Comparison of ENCODE assay signal across 8 cellular contexts in genomic region chr22:37121887-37122591, GRCh38. TPM values are rescaled to one million over a fixed set of nuclear protein-coding genes. Genes with fewer than 3 reads are reported as not detected.
DNase-seq lines count a peak whose midpoint lies in the region; ATAC-seq lines count a peak whose summit lies in the region.

No MANE protein-coding gene starts in this region.

- H4K20me1 ChIP-seq in BLaER1 treated with 17β-estradiol and CSF1 and Interleukin-3, amounts not matched to agents 10 nM and 100 nM = no peaks in the 10 kb centered on the region; a peak in 1 of 22 replicates

- H3K36me3 ChIP-seq in BLaER1 treated with 17β-estradiol and CSF1 and Interleukin-3, amounts not matched to agents 10 nM and 100 nM = no peaks in the 10 kb centered on the region

- H3K27ac ChIP-seq in BLaER1 treated with 17β-estradiol and CSF1 and Interleukin-3, amounts not matched to agents 10 nM and 100 nM = peak overlapping the region in 6 of 11 experiments; percentile 10 to 56 (median 20); a peak in 6 of 22 replicates

- H3K27me3 ChIP-seq in BLaER1 treated with 17β-estradiol and CSF1 and Interleukin-3, amounts not matched to agents 10 nM and 100 nM = no peaks in the 10 kb centered on the region

- peaks cover 11 to 20% (median 15%) of the 10 kb centered on the region in 10 experiments for H3K4me1 ChIP-seq in BLaER1 treated with 17β-estradiol and CSF1 and Interleukin-3, amounts not matched to agents 10 nM and 100 nM

- peak overlapping the region; percentile 27 to 76 (median 60) for H3K4me2 ChIP-seq in BLaER1 treated with 17β-estradiol and CSF1 and Interleukin-3, amounts not matched to agents 10 nM and 100 nM

- peak overlapping the region in 2 of 11 experiments; percentile 4 to 11; a peak in 1 of 22 replicates for H3K9ac ChIP-seq in BLaER1 treated with 17β-estradiol and CSF1 and Interleukin-3, amounts not matched to agents 10 nM and 100 nM

- peak; percentile 94 to 95 for DNase-seq in activated CD4-positive, alpha-beta T cell treated with anti-CD3 and anti-CD28 coated beads for 4 hours
- DNase-seq in dermis blood vessel endothelial cell (peak; percentile 54), GOT3 (lab: John Stamatoyannopoulos, UW) (no peak), mesenteric fat pad (ENCODE audit: low spot score) (no peak)
- peak; percentile 91 to 92 for DNase-seq in stimulated activated CD4-positive, alpha-beta T cell treated with anti-CD3 and anti-CD28 coated beads, Interleukin-15, amount 100 ng/mL, for 48 hours (ENCODE audit: low read depth in 2 of 2)

- H3K4me3 ChIP-seq in BLaER1 treated with 17β-estradiol and CSF1 and Interleukin-3, amounts not matched to agents 10 nM and 100 nM = no peak overlapping the region

- ATAC-seq in GM19463 (IDR thresholded peaks at IDR 0.05; ENCODE audit: unreplicated experiment) (peak; percentile 86), HG03571 (IDR thresholded peaks at IDR 0.05; ENCODE audit: unreplicated experiment) (peak; percentile 68)

- H3K9me3 ChIP-seq in BLaER1 treated with 17β-estradiol and CSF1 and Interleukin-3, amounts not matched to agents 10 nM and 100 nM (replicated peaks in 1 of 11) = no peaks in the 10 kb centered on the region

RNA-seq across cellular contexts. Expression of gene TMPRSS6, which starts 12.5 kb away (rescaled TPM):
- total RNA-seq in dermis blood vessel endothelial cell (not detected in 2 replicates), mesenteric fat pad (not detected)

RNA-seq across cellular contexts. Expression of gene IL2RB, which starts 27.7 kb away (rescaled TPM):
- total RNA-seq in dermis blood vessel endothelial cell = 0.05 TPM in 1 of 2 replicates, not detected in the other
- 1.7 TPM for total RNA-seq in mesenteric fat pad

Comparison
In these comparisons a context has a peak if more than half of its experiments do, and no peak if none do; other contexts are left out.
1. DNase-seq: peak in activated CD4-positive, alpha-beta T cell treated with anti-CD3 and anti-CD28 coated beads for 4 hours (2 of 2), dermis blood vessel endothelial cell (single experiment) and stimulated activated CD4-positive, alpha-beta T cell treated with anti-CD3 and anti-CD28 coated beads, Interleukin-15, amount 100 ng/mL, for 48 hours (2 of 2); none in GOT3 (single experiment) and mesenteric fat pad (single experiment).